ENCODE assay signal across 34 cellular contexts in genomic region chr11:132704796-132705375, GRCh38.
DNase-seq lines count a peak whose midpoint lies in the region; ATAC-seq, FAIRE-seq and TF ChIP-seq lines count a peak whose summit lies in the region.
"Had no signal": no experiment of that assay in that cellular context is flagged by ENCODE, and none has a peak within 500 bp of the region (broad histone marks: within the 10 kb centered on the region; RNA-seq: fewer than 3 reads in every experiment).

No MANE protein-coding gene starts in this region.

- DNase-seq in NCI-H2081 (lab: John Stamatoyannopoulos, UW), result peak; percentile 8 to 60
- DNase-seq in NCI-H2081 treated with DMSO at 0.1 percent for 48 hours (lab: John Stamatoyannopoulos, UW), result no peak
- DNase-seq in HepG2 (ENCODE audit: low spot score), result peak; percentile 18
- DNase-seq in upper lobe of right lung, result no peak
- no peak for DNase-seq in activated CD4-positive, alpha-beta T cell treated with anti-CD3 and anti-CD28 coated beads for 1 hour
- no peak for DNase-seq in NCI-H446 (lab: John Stamatoyannopoulos, UW)
- DNase-seq in 8988T, result no peak
- DNase-seq: activated CD4-positive, alpha-beta T cell treated with anti-CD3 and anti-CD28 coated beads, Interleukin-2, amount 10 ng/mL, durations not matched to agents 24 days and 14 days; activated gamma-delta T cell; activated T-cell treated with anti-CD3 and anti-CD28 coated beads, Interleukin-2, amount 50 U/mL, for 24 hours; CD4-positive, alpha-beta memory T cell; cortex of kidney; DMS79; endodermal cell; foreskin keratinocyte; GDM1; H9; midbrain; naive thymus-derived CD4-positive, alpha-beta T cell; NCI-H1092; NCI-H1694 treated with DMSO at 0.1 percent for 48 hours; NCI-H2227 treated with DMSO at 0.1 percent for 48 hours; retina; SHP77; spleen; stimulated activated CD4-positive, alpha-beta T cell treated with anti-CD3 and anti-CD28 coated beads, Interleukin-2, amount 100 ng/mL, for 48 hours; uterus; WERI-Rb-1 had no signal

- H3K36me3 ChIP-seq in HepG2 (replicated peaks in 1 of 2; ENCODE audit: control insufficient read depth in 1 of 2, insufficient read depth in 2 of 2, low read length in 2 of 2), result no peaks in the 10 kb centered on the region
- H3K36me3 ChIP-seq in upper lobe of right lung, result no peaks in the 10 kb centered on the region
- H3K36me3 ChIP-seq: esophagus muscularis mucosa, spleen, suprapubic skin, uterus, WERI-Rb-1 had no signal

- no peaks in the 10 kb centered on the region for H3K79me2 ChIP-seq in HepG2 (ENCODE audit: insufficient read depth, low read length)

- TF ChIP-seq RAD21 in HepG2 (CRISPR knock-in tag; IDR thresholded peaks at IDR 0.05), result no peak

- H3K27ac ChIP-seq in VCaP (peak overlapping the region; percentile 78), HepG2 (ENCODE audit: extremely low read length, insufficient read depth, low read length) (no peak overlapping the region), upper lobe of right lung (no peak overlapping the region)
- H3K27ac ChIP-seq: esophagus muscularis mucosa, foreskin keratinocyte, spleen, suprapubic skin, uterus, WERI-Rb-1 had no signal

- ATAC-seq in HepG2 (peak; percentile 40; the same call in 2 of the 3 replicates), upper lobe of right lung (peak; percentile 64)
- ATAC-seq: foreskin keratinocyte; naive thymus-derived CD4-positive, alpha-beta T cell; stimulated activated memory B cell treated with anti-CD40 and anti-IgM and Interleukin-4, amounts not matched to agents 10 μg/mL and 1 μg/mL and 100 μg/mL, for 72 hours had no signal

- 19% methylated on average over 5 of the region's 5 CpGs for WGBS in HepG2 (ENCODE audit: low lambda C conversion rate)

- in situ Hi-C loops in HepG2 (cut with HindIII; ENCODE audit: extremely low pct_ligation_motif_present, low pct_unique_long_range_greater_than_20kb), result no loop called here

- H3K27me3 ChIP-seq in HepG2 (ENCODE audit: control insufficient read depth in 1 of 2, insufficient read depth in 2 of 2, low read length in 2 of 2) (no peaks in the 10 kb centered on the region; a peak in 1 of 5 replicates), upper lobe of right lung (no peaks in the 10 kb centered on the region)
- H3K27me3 ChIP-seq: esophagus muscularis mucosa, foreskin keratinocyte, spleen, suprapubic skin, uterus had no signal

- H3K4me1 ChIP-seq in HepG2 (ENCODE audit: insufficient read depth, low read length), result no peaks in the 10 kb centered on the region
- H3K4me1 ChIP-seq in upper lobe of right lung, result no peaks in the 10 kb centered on the region
- H3K4me1 ChIP-seq: esophagus muscularis mucosa, foreskin keratinocyte, spleen, suprapubic skin, uterus had no signal

- no peak overlapping the region for H2AFZ ChIP-seq in HepG2 (ENCODE audit: low read length)

- POLR2A ChIA-PET in HepG2 (lab: Yijun Ruan, JAX), result no interaction called here

- H4K20me1 ChIP-seq in HepG2 (ENCODE audit: insufficient read depth, low read length), result no peaks in the 10 kb centered on the region

- no peak overlapping the region for H3K4me2 ChIP-seq in HepG2 (ENCODE audit: low read depth, low read length)

- no peak for FAIRE-seq in HepG2 (lab: Jason Lieb, UNC)
- FAIRE-seq: A204.1, astrocyte had no signal

- intact Hi-C loops in HepG2 (cut with micrococcal nuclease; ENCODE audit: unreplicated experiment) (no loop called here), upper lobe of right lung (cut with DNase I) (no loop called here)

- no peak overlapping the region for H3K9ac ChIP-seq in HepG2 (ENCODE audit: insufficient read depth, low read depth, low read length)

- H3K9me3 ChIP-seq in HepG2 (ENCODE audit: low read length) (peaks cover 91% of the 10 kb centered on the region), upper lobe of right lung (no peaks in the 10 kb centered on the region)

- no TSS peak for BruUV-seq in HepG2 (replicated peaks; lab: Mats Ljungman, UMichigan)

- TF ChIP-seq EP300 in HepG2 (IDR thresholded peaks at IDR 0.05; ENCODE audit: low read depth in 2 of 2, low read length in 2 of 2) (no peak), HepG2 (CRISPR knock-in tag; IDR thresholded peaks at IDR 0.05; ENCODE audit: borderline replicate concordance) (no peak)

- TF ChIP-seq POLR2A in HepG2 (IDR thresholded peaks at IDR 0.05; ENCODE audit: insufficient read depth in 1 of 2, low read depth in 2 of 2, low read length in 2 of 2), result no peak

- no peak overlapping the region for H3K4me3 ChIP-seq in HepG2 (replicated peaks in 1 of 3; ENCODE audit: insufficient read depth in 1 of 3, low read depth in 2 of 3, low read length in 3 of 3)
- no peak overlapping the region for H3K4me3 ChIP-seq in upper lobe of right lung
- H3K4me3 ChIP-seq: esophagus muscularis mucosa, spleen, suprapubic skin, uterus had no signal

- CTCF ChIA-PET in HepG2 (lab: Yijun Ruan, JAX; ENCODE audit: low intra/inter-chr PET ratio, low total read pairs), result no interaction called here

- TF ChIP-seq CTCF in VCaP (conservative IDR thresholded peaks at IDR 0.05), result no peak
- no peak for TF ChIP-seq CTCF in HepG2 (CRISPR knock-in tag; IDR thresholded peaks at IDR 0.05)
- no peak for TF ChIP-seq CTCF in upper lobe of right lung (IDR thresholded peaks at IDR 0.05)

TF ChIP-seq in HepG2, 621 proteins besides CTCF, POLR2A, EP300 and RAD21:
- no peak for TF ChIP-seq ZNF841 (CRISPR knock-in tag; IDR thresholded peaks at IDR 0.05; ENCODE audit: borderline replicate concordance)
- TF ChIP-seq ZNF589 (CRISPR knock-in tag; conservative IDR thresholded peaks at IDR 0.05), result no peak
- TF ChIP-seq SMAD9 (CRISPR knock-in tag; IDR thresholded peaks at IDR 0.05), result no peak
- no peak for TF ChIP-seq HES4 (CRISPR knock-in tag; IDR thresholded peaks at IDR 0.05; ENCODE audit: borderline replicate concordance)
- TF ChIP-seq JUND (CRISPR knock-in tag; IDR thresholded peaks at IDR 0.05), result no peak
- TF ChIP-seq ZNF607 (CRISPR knock-in tag; IDR thresholded peaks at IDR 0.05; ENCODE audit: borderline replicate concordance), result no peak
- TF ChIP-seq ZBTB42 (CRISPR knock-in tag; IDR thresholded peaks at IDR 0.05), result no peak
- TF ChIP-seq ZNF770 (CRISPR knock-in tag; IDR thresholded peaks at IDR 0.05), result no peak
- TF ChIP-seq MIER3 (CRISPR knock-in tag; IDR thresholded peaks at IDR 0.05; ENCODE audit: borderline replicate concordance), result no peak
- TF ChIP-seq REXO4 (CRISPR knock-in tag; IDR thresholded peaks at IDR 0.05; ENCODE audit: borderline replicate concordance), result no peak
- TF ChIP-seq ZNF496 (CRISPR knock-in tag; IDR thresholded peaks at IDR 0.05; ENCODE audit: insufficient replicate concordance), result no peak
- TF ChIP-seq RCOR2 (CRISPR knock-in tag; IDR thresholded peaks at IDR 0.05), result no peak
- no peak for TF ChIP-seq ZNF501 (CRISPR knock-in tag; IDR thresholded peaks at IDR 0.05)
- no peak for TF ChIP-seq ZNF670 (CRISPR knock-in tag; IDR thresholded peaks at IDR 0.05; ENCODE audit: borderline replicate concordance)
- no peak for TF ChIP-seq ISL2 (CRISPR knock-in tag; IDR thresholded peaks at IDR 0.05)
- TF ChIP-seq PBX2 (CRISPR knock-in tag; IDR thresholded peaks at IDR 0.05), result no peak
- TF ChIP-seq ZNF816 (CRISPR knock-in tag; IDR thresholded peaks at IDR 0.05; ENCODE audit: borderline replicate concordance), result no peak
- no peak for TF ChIP-seq TEF (CRISPR knock-in tag; IDR thresholded peaks at IDR 0.05)

Comparison
In these comparisons a context has a peak if more than half of its experiments do, and no peak if none do; other contexts are left out.
1. DNase-seq: peak in NCI-H2081 (2 of 2) and HepG2 (single experiment); none in NCI-H2081 treated with DMSO at 0.1 percent for 48 hours (single experiment), upper lobe of right lung (single experiment), activated CD4-positive, alpha-beta T cell treated with anti-CD3 and anti-CD28 coated beads for 1 hour (single experiment), NCI-H446 (0 of 2) and 8988T (single experiment).